Comparison of ENCODE assay signal across 9 cellular contexts in the genomic region with DNA sequence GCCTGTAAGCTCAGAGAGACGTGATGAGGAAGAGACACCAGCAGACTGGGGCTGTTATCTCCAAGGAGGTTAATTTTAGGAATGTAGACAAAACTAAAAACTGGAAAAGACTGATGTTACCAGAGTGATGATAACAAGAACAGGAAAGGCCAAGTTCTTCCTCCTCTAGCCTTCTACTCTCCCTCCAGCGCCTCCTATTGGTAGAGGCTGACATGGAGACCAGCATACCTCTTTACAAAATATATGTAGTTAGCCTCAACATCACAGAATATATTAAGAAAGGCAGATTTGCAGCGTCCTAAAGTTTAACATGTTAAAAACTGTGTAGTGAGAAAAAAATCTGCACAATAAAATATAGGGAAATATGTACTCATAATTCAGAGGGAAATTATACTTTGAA.
DNase-seq lines count a peak whose midpoint lies in the region; ATAC-seq and TF ChIP-seq lines count a peak whose summit lies in the region.
"Had no signal": no experiment of that assay in that cellular context is flagged by ENCODE, and none has a peak within 500 bp of the region (broad histone marks: within the 10 kb centered on the region; RNA-seq: fewer than 3 reads in every experiment).

No MANE protein-coding gene starts in this region.

- POLR2A ChIA-PET in WTC11 (lab: Charles Lee) = no interaction called here

- no peak overlapping the region for H4K91ac ChIP-seq in H9 (ENCODE audit: insufficient read length, low read depth, low read length)

- no peak overlapping the region for H2BK15ac ChIP-seq in H9 (ENCODE audit: low read depth, low read length)

- no CpG with 5 or more reads among the region's 3 CpGs for WGBS in H9 (ENCODE audit: extremely low coverage, insufficient read length, low lambda C conversion rate)

- in situ Hi-C loops in GM13976 (cut with MboI; ENCODE audit: low sequenced_read_pairs, unreplicated experiment) = no loop called here

- no peak overlapping the region for H3K27ac ChIP-seq in H9 (ENCODE audit: insufficient read length, low read depth, low read length)

- DNase-seq in NCI-H2227 (lab: John Stamatoyannopoulos, UW; ENCODE audit: unreplicated experiment) (peak; percentile 6), NCI-H2227 treated with DMSO at 0.1 percent for 48 hours (lab: John Stamatoyannopoulos, UW) (no peak), H9 (peak; percentile 62), WTC11 (ENCODE audit: low spot score) (peak; percentile 84), mesothelial cell of epicardium (ENCODE audit: low spot score in 2 of 2, unreplicated experiment in 2 of 2) (no peak), SW 1271 (lab: John Stamatoyannopoulos, UW) (no peak), GM13976 (ENCODE audit: low spot score) (no peak)
- DNase-seq in stimulated activated naive B cell treated with anti-CD40 and anti-IgM and Interleukin-4, amounts not matched to agents 10 μg/mL and 1 μg/mL and 100 μg/mL, for 72 hours = no peak
- DNase-seq: NCI-H510A had no signal

- H2BK12ac ChIP-seq in H9 (ENCODE audit: insufficient read length, low read depth, low read length) = no peak overlapping the region

- peak; percentile 87 for TF ChIP-seq CTCF in H9 (conservative IDR thresholded peaks at IDR 0.05)
- TF ChIP-seq CTCF in WTC11 (IDR thresholded peaks at IDR 0.05) = peak; percentile 55; the same call in 1 of the 2 replicates
- TF ChIP-seq CTCF in mesothelial cell of epicardium (IDR thresholded peaks at IDR 0.05; ENCODE audit: unreplicated experiment) = no peak
- no peak for TF ChIP-seq CTCF in GM13976 (IDR thresholded peaks at IDR 0.05; ENCODE audit: borderline replicate concordance, control extremely low read depth, extremely low read depth, insufficient read depth, missing control alignments)

- H3T11ph ChIP-seq in H9 (ENCODE audit: low read length) = no peak overlapping the region

- H3K36me3 Mint-ChIP-seq in H9 (ENCODE audit: insufficient read depth in 1 of 3, low read depth in 3 of 3) = peaks cover 9 to 14% (median 11%) of the 10 kb centered on the region in 3 experiments
- peaks cover 8% of the 10 kb centered on the region for H3K36me3 Mint-ChIP-seq in WTC11
- peaks cover 8% of the 10 kb centered on the region for H3K36me3 Mint-ChIP-seq in mesothelial cell of epicardium
- peaks cover 4 to 5% of the 10 kb centered on the region in 2 donors for H3K36me3 Mint-ChIP-seq in stimulated activated naive B cell treated with anti-CD40 and anti-IgM and Interleukin-4, amounts not matched to agents 10 μg/mL and 1 μg/mL and 100 μg/mL, for 72 hours

- H3K4me1 Mint-ChIP-seq in H9 = peaks cover 31% of the 10 kb centered on the region in 2 experiments
- H3K4me1 Mint-ChIP-seq in WTC11 = peaks cover 55% of the 10 kb centered on the region
- H3K4me1 Mint-ChIP-seq in mesothelial cell of epicardium = peaks cover 21% of the 10 kb centered on the region
- peaks cover 0 to 3% of the 10 kb centered on the region in 2 donors for H3K4me1 Mint-ChIP-seq in stimulated activated naive B cell treated with anti-CD40 and anti-IgM and Interleukin-4, amounts not matched to agents 10 μg/mL and 1 μg/mL and 100 μg/mL, for 72 hours

- H3K27me3 ChIP-seq in H9 (ENCODE audit: insufficient read depth, low read length) = no peaks in the 10 kb centered on the region

- no peak overlapping the region for H3K18ac ChIP-seq in H9 (ENCODE audit: insufficient read length, low read depth, low read length)

- no peak overlapping the region for H3K4ac ChIP-seq in H9 (ENCODE audit: low read depth, low read length)

- peaks cover 4% of the 10 kb centered on the region for H3K79me1 ChIP-seq in H9 (ENCODE audit: insufficient read depth, low read depth, low read length, poor library complexity, severe bottlenecking)

- H3K4me2 ChIP-seq in H9 (ENCODE audit: insufficient read depth, insufficient read length, low read length) = no peak overlapping the region

- no peaks in the 10 kb centered on the region for H3K9me3 Mint-ChIP-seq in H9
- H3K9me3 Mint-ChIP-seq in WTC11 = peaks cover 5% of the 10 kb centered on the region
- no peaks in the 10 kb centered on the region for H3K9me3 Mint-ChIP-seq in mesothelial cell of epicardium
- H3K9me3 Mint-ChIP-seq in stimulated activated naive B cell treated with anti-CD40 and anti-IgM and Interleukin-4, amounts not matched to agents 10 μg/mL and 1 μg/mL and 100 μg/mL, for 72 hours = peaks cover 0 to 4% of the 10 kb centered on the region in 2 donors

- H4K5ac ChIP-seq in H9 (ENCODE audit: insufficient read length, low read depth, low read length) = no peak overlapping the region

- no peak overlapping the region for H2AFZ ChIP-seq in H9 (ENCODE audit: low read length)

- H3K56ac ChIP-seq in H9 (ENCODE audit: insufficient read length, low read depth, low read length) = no peak overlapping the region

- H3K4me1 ChIP-seq in H9 (ENCODE audit: insufficient read depth, low read length) = no peaks in the 10 kb centered on the region; the same call in 1 of the 2 replicates

- CTCF ChIA-PET in WTC11 (lab: Charles Lee) = interaction anchor here (0.6 to 1.7 kb wide), 8 partner anchors 9 to 287 kb away, joined by 3 to 4 read pairs (median 3); no protein-coding TSS in a partner anchor

- no peak overlapping the region for H2AK5ac ChIP-seq in H9 (ENCODE audit: insufficient read length, low read length)

- H4K20me1 ChIP-seq in H9 (ENCODE audit: control insufficient read depth, insufficient read depth, insufficient read length) = no peaks in the 10 kb centered on the region

- peak overlapping the region in 1 of 3 experiments; percentile 85; a peak in 1 of 7 replicates for H3K27ac Mint-ChIP-seq in H9
- H3K27ac Mint-ChIP-seq in WTC11 = peak overlapping the region; percentile 33; the same call in 1 of the 2 replicates
- H3K27ac Mint-ChIP-seq in mesothelial cell of epicardium = peak overlapping the region; percentile 11
- H3K27ac Mint-ChIP-seq in stimulated activated naive B cell treated with anti-CD40 and anti-IgM and Interleukin-4, amounts not matched to agents 10 μg/mL and 1 μg/mL and 100 μg/mL, for 72 hours = no peak overlapping the region

- no peak overlapping the region for H3K23ac ChIP-seq in H9 (ENCODE audit: insufficient read length, low read depth, low read length)

- peaks cover 2% of the 10 kb centered on the region; the same call in 1 of the 2 replicates for H3K79me2 ChIP-seq in H9 (ENCODE audit: insufficient read depth, low read length)

- no peaks in the 10 kb centered on the region for H3K23me2 ChIP-seq in H9 (ENCODE audit: insufficient read length, low read depth, low read length, poor library complexity, severe bottlenecking)

- no peak overlapping the region for H3K4me3 Mint-ChIP-seq in H9
- no peak overlapping the region for H3K4me3 Mint-ChIP-seq in WTC11
- no peak overlapping the region for H3K4me3 Mint-ChIP-seq in mesothelial cell of epicardium
- no peak overlapping the region for H3K4me3 Mint-ChIP-seq in stimulated activated naive B cell treated with anti-CD40 and anti-IgM and Interleukin-4, amounts not matched to agents 10 μg/mL and 1 μg/mL and 100 μg/mL, for 72 hours

- H3K9ac ChIP-seq in H9 (ENCODE audit: extremely low read depth, insufficient read length, low read length) = no peak overlapping the region

- H3K14ac ChIP-seq in H9 (ENCODE audit: insufficient read depth, low read length) = no peak overlapping the region

- H3K9me3 ChIP-seq in H9 (ENCODE audit: control insufficient read depth, low read depth, low read length) = no peaks in the 10 kb centered on the region

- H2BK5ac ChIP-seq in H9 (ENCODE audit: insufficient read length, low read length) = no peak overlapping the region

- no peak overlapping the region for H2BK120ac ChIP-seq in H9 (ENCODE audit: low read depth, low read length, poor library complexity, severe bottlenecking)

- H3K27me3 Mint-ChIP-seq in H9 (ENCODE audit: low read depth) = no peaks in the 10 kb centered on the region
- H3K27me3 Mint-ChIP-seq in WTC11 (ENCODE audit: low read depth) = no peaks in the 10 kb centered on the region
- no peaks in the 10 kb centered on the region for H3K27me3 Mint-ChIP-seq in mesothelial cell of epicardium (ENCODE audit: low read depth)
- H3K27me3 Mint-ChIP-seq in stimulated activated naive B cell treated with anti-CD40 and anti-IgM and Interleukin-4, amounts not matched to agents 10 μg/mL and 1 μg/mL and 100 μg/mL, for 72 hours = no peaks in the 10 kb centered on the region

- peak; percentile 74 for ATAC-seq in WTC11
- ATAC-seq in stimulated activated naive B cell treated with anti-CD40 and anti-IgM and Interleukin-4, amounts not matched to agents 10 μg/mL and 1 μg/mL and 100 μg/mL, for 72 hours (replicated peaks) = no peak

- no peak overlapping the region for H4K8ac ChIP-seq in H9 (replicated peaks; ENCODE audit: insufficient read length, low read depth, low read length)

- no peak overlapping the region for H2BK20ac ChIP-seq in H9 (ENCODE audit: low read depth, low read length, poor library complexity, severe bottlenecking)

TF ChIP-seq in WTC11, 78 proteins besides CTCF, POLR2A, EP300 and RAD21 (continues in another document):
- TF ChIP-seq, protein P1, sequence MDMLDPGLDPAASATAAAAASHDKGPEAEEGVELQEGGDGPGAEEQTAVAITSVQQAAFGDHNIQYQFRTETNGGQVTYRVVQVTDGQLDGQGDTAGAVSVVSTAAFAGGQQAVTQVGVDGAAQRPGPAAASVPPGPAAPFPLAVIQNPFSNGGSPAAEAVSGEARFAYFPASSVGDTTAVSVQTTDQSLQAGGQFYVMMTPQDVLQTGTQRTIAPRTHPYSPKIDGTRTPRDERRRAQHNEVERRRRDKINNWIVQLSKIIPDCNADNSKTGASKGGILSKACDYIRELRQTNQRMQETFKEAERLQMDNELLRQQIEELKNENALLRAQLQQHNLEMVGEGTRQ (CRISPR knock-in tag; IDR thresholded peaks at IDR 0.05) = no peak
- TF ChIP-seq, protein P2, sequence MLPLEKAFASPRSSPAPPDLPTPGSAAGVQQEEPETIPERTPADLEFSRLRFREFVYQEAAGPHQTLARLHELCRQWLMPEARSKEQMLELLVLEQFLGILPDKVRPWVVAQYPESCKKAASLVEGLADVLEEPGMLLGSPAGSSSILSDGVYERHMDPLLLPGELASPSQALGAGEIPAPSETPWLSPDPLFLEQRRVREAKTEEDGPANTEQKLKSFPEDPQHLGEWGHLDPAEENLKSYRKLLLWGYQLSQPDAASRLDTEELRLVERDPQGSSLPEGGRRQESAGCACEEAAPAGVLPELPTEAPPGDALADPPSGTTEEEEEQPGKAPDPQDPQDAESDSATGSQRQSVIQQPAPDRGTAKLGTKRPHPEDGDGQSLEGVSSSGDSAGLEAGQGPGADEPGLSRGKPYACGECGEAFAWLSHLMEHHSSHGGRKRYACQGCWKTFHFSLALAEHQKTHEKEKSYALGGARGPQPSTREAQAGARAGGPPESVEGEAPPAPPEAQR (CRISPR knock-in tag; IDR thresholded peaks at IDR 0.05) = no peak
- TF ChIP-seq ZNF138 (CRISPR knock-in tag; conservative IDR thresholded peaks at IDR 0.05) (no peak), MYBL2 (CRISPR knock-in tag; IDR thresholded peaks at IDR 0.05) (no peak)

Comparison
In these comparisons a context has a peak if more than half of its experiments do, and no peak if none do; other contexts are left out.
1. DNase-seq: peak in NCI-H2227 (single experiment), H9 (single experiment) and WTC11 (single experiment); none in NCI-H2227 treated with DMSO at 0.1 percent for 48 hours (single experiment), mesothelial cell of epicardium (0 of 2), SW 1271 (0 of 2), GM13976 (single experiment) and stimulated activated naive B cell treated with anti-CD40 and anti-IgM and Interleukin-4, amounts not matched to agents 10 μg/mL and 1 μg/mL and 100 μg/mL, for 72 hours (single experiment).
2. CTCF ChIP-seq: peak in H9 (single experiment) and WTC11 (single experiment); none in mesothelial cell of epicardium (single experiment) and GM13976 (single experiment).